Comparison of ENCODE assay signal across 22 cellular contexts in the genomic region with DNA sequence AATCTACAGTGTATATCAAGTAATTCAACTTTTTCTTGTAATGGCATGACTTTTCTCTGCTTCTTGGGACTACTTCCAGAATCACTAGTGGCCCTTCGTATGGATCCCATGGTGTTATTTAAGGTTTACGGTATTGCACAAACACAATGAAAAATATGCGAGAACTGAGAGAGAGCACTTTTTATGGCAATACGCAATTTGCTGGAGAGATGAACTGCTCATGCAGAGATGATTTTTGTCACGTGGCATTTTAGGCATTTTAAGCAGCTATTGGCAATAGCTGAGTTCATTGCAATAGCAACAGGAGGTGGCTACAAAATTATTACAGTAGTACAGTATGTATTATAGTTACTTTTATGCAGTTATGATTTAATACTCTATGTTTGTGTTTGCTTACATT.
"Had no signal": no experiment of that assay in that cellular context is flagged by ENCODE, and none has a peak within 500 bp of the region (broad histone marks: within the 10 kb centered on the region; RNA-seq: fewer than 3 reads in every experiment).

No MANE protein-coding gene starts in this region.

- H3K4me3 ChIP-seq: left ventricle myocardium inferior, mucosa of descending colon, ovary, right atrium auricular region, right lobe of liver, skin epidermis, stomach, testis, thyroid gland, transverse colon, upper lobe of left lung, vagina had no signal

- ATAC-seq: mucosa of descending colon; naive thymus-derived CD4-positive, alpha-beta T cell; natural killer cell treated with Interleukin-12 subunit alpha and Interleukin-12 subunit beta and Interleukin-15 and Interleukin-18, amount 100 ng/mL, for 72 hours; right lobe of liver; stimulated activated naive B cell treated with anti-CD40 and anti-IgM and Interleukin-4, amounts not matched to agents 10 μg/mL and 1 μg/mL and 100 μg/mL, for 72 hours; stimulated activated naive CD8-positive, alpha-beta T cell treated with anti-CD3 and anti-CD28 coated beads, Interleukin-15, Interleukin-2, amounts not matched to agents 100 U/mL and 50 U/mL, for 24 hours had no signal

- DNase-seq: islet precursor cell; left ventricle myocardium inferior; midbrain; mucosa of descending colon; naive thymus-derived CD4-positive, alpha-beta T cell; ovary; right lobe of liver; stimulated activated CD4-positive, alpha-beta T cell treated with anti-CD3 and anti-CD28 coated beads, Interleukin-12 subunit alpha, Interleukin-12 subunit beta, amount 100 ng/mL, for 4 hours; stimulated activated CD4-positive, alpha-beta T cell treated with anti-CD3 and anti-CD28 coated beads, Interleukin-15, amount 100 ng/mL, for 24 hours; stimulated activated CD4-positive, alpha-beta T cell treated with anti-CD3 and anti-CD28 coated beads, Interleukin-2, amount 100 ng/mL, for 24 hours; stimulated activated CD4-positive, alpha-beta T cell treated with anti-CD3 and anti-CD28 coated beads, Interleukin-4, amount 100 ng/mL, for 1 hour; stimulated activated naive B cell treated with anti-CD40 and anti-IgM and Interleukin-4, amounts not matched to agents 10 μg/mL and 1 μg/mL and 100 μg/mL, for 72 hours; stimulated activated naive CD8-positive, alpha-beta T cell treated with anti-CD3 and anti-CD28 coated beads, Interleukin-15, Interleukin-2, amounts not matched to agents 100 U/mL and 50 U/mL, for 24 hours; stomach; testis; thyroid gland; transverse colon; upper lobe of left lung had no signal
